9 cellular contexts compared by ENCODE assay signal in genomic region chr15:60795889-60796288, GRCh38.
DNase-seq lines count a peak whose midpoint lies in the region; ATAC-seq and TF ChIP-seq lines count a peak whose summit lies in the region.
"Had no signal": no experiment of that assay in that cellular context is flagged by ENCODE, and none has a peak within 500 bp of the region (broad histone marks: within the 10 kb centered on the region; RNA-seq: fewer than 3 reads in every experiment).

No MANE protein-coding gene starts in this region.

- 68 to 86% methylated on average over 4 of the region's 4 CpGs for WGBS in upper lobe of left lung, 2 donors

- H3K4me1 ChIP-seq in upper lobe of left lung: peaks cover 0 to 7% (median 3%) of the 10 kb centered on the region in 4 donors

- peak overlapping the region; percentile 12 for H3K4me3 Mint-ChIP-seq in CD4-positive, alpha-beta T cell
- H3K4me3 Mint-ChIP-seq in T-cell (peak overlapping the region in 1 of 3 donors; percentile 47), osteocyte (ENCODE audit: unreplicated experiment) (no peak overlapping the region)

- no peaks in the 10 kb centered on the region for H3K27me3 Mint-ChIP-seq in CD4-positive, alpha-beta T cell
- H3K27me3 Mint-ChIP-seq in T-cell (no peaks in the 10 kb centered on the region), osteocyte (ENCODE audit: unreplicated experiment) (no peaks in the 10 kb centered on the region)

- intact Hi-C loops in CD4-positive, alpha-beta T cell (cut with DNase I, micrococcal nuclease): no loop called here

- H3K4me1 Mint-ChIP-seq in CD4-positive, alpha-beta T cell (ENCODE audit: low read depth): peaks cover 71% of the 10 kb centered on the region
- H3K4me1 Mint-ChIP-seq in T-cell: peaks cover 50 to 70% (median 60%) of the 10 kb centered on the region in 3 donors
- peaks cover 34% of the 10 kb centered on the region for H3K4me1 Mint-ChIP-seq in osteocyte (ENCODE audit: unreplicated experiment)

- H3K27ac ChIP-seq in CD4-positive, alpha-beta T cell (ENCODE audit: low read depth, low read length): peak overlapping the region; percentile 9
- H3K27ac ChIP-seq in upper lobe of left lung: no peak overlapping the region

- H3K9me3 ChIP-seq in CD4-positive, alpha-beta T cell (ENCODE audit: control insufficient read depth, low read length): peaks cover 16% of the 10 kb centered on the region
- peaks cover 0 to 4% (median 0%) of the 10 kb centered on the region in 4 donors for H3K9me3 ChIP-seq in upper lobe of left lung

- no peak for TF ChIP-seq CTCF in CD4-positive, alpha-beta T cell (IDR thresholded peaks at IDR 0.05)
- TF ChIP-seq CTCF in osteocyte (IDR thresholded peaks at IDR 0.05) (no peak), upper lobe of left lung (IDR thresholded peaks at IDR 0.05) (no peak)

- no peak for TF ChIP-seq EP300 in upper lobe of left lung (IDR thresholded peaks at IDR 0.05)

- peak overlapping the region; percentile 82 for H3K27ac Mint-ChIP-seq in CD4-positive, alpha-beta T cell
- H3K27ac Mint-ChIP-seq in T-cell (peak overlapping the region; percentile 79 to 92), osteocyte (ENCODE audit: unreplicated experiment) (no peak overlapping the region)

- ATAC-seq in CD4-positive, alpha-beta T cell (ENCODE audit: poor library complexity): peak; percentile 18
- ATAC-seq in GM19023 (IDR thresholded peaks at IDR 0.05; ENCODE audit: unreplicated experiment): peak; percentile 86
- ATAC-seq in HG02870 (IDR thresholded peaks at IDR 0.05; ENCODE audit: unreplicated experiment): peak; percentile 89
- peak; percentile 18 to 60 (median 28) for ATAC-seq in T-cell (replicated peaks in 1 of 4)
- no peak for ATAC-seq in upper lobe of left lung (ENCODE audit: low FRiP score in 2 of 2)

- no peak overlapping the region for H3K4me3 ChIP-seq in upper lobe of left lung

- CTCF ChIA-PET in CD4-positive, alpha-beta T cell (lab: Charles Lee): interaction anchor here (1.2 kb wide), 1 partner anchor 49 kb away, joined by 3 read pairs; no protein-coding TSS in a partner anchor
- CTCF ChIA-PET in T-cell (lab: Charles Lee): interaction anchor here in 1 of 2 donors (0.9 to 1.5 kb wide), 2 partner anchors 14 to 45 kb away, joined by 4 to 5 read pairs; no protein-coding TSS in a partner anchor

- POLR2A ChIA-PET in CD4-positive, alpha-beta T cell (lab: Charles Lee): interaction anchor here (0.6 to 1.7 kb wide), 13 partner anchors 8 to 215 kb away, joined by 3 to 10 read pairs (median 4); no protein-coding TSS in a partner anchor
- POLR2A ChIA-PET in T-cell (lab: Charles Lee): interaction anchor here (0.5 to 1.0 kb wide), 5 partner anchors 146 to 496 kb away, joined by 3 to 4 read pairs (median 3); no protein-coding TSS in a partner anchor

- TF ChIP-seq POLR2A in upper lobe of left lung (IDR thresholded peaks at IDR 0.05): no peak

- H3K9me3 Mint-ChIP-seq in CD4-positive, alpha-beta T cell: peaks cover 12% of the 10 kb centered on the region
- H3K9me3 Mint-ChIP-seq in T-cell (peaks cover 11 to 24% (median 12%) of the 10 kb centered on the region in 3 donors), osteocyte (ENCODE audit: unreplicated experiment) (peaks cover 16% of the 10 kb centered on the region)

- DNase-seq in CD4-positive, alpha-beta T cell: no peak
- DNase-seq in T-cell: no peak
- DNase-seq in osteocyte (ENCODE audit: extremely low spot score, unreplicated experiment): no peak
- no peak for DNase-seq in EL
- no peak for DNase-seq in upper lobe of left lung
- no peak for DNase-seq in NCI-H524 treated with DMSO at 0.1 percent for 48 hours (lab: John Stamatoyannopoulos, UW)
- DNase-seq: amniotic stem cell had no signal

- H3K36me3 Mint-ChIP-seq in CD4-positive, alpha-beta T cell (ENCODE audit: low read depth): peaks cover 23% of the 10 kb centered on the region
- H3K36me3 Mint-ChIP-seq in T-cell: peaks cover 19% of the 10 kb centered on the region
- peaks cover 6% of the 10 kb centered on the region for H3K36me3 Mint-ChIP-seq in osteocyte (ENCODE audit: unreplicated experiment)

- no peaks in the 10 kb centered on the region for H3K36me3 ChIP-seq in upper lobe of left lung

- no peaks in the 10 kb centered on the region for H3K27me3 ChIP-seq in CD4-positive, alpha-beta T cell (ENCODE audit: control insufficient read depth, insufficient read depth, low read length)
- no peaks in the 10 kb centered on the region for H3K27me3 ChIP-seq in upper lobe of left lung

Comparison
In these comparisons a context has a peak if more than half of its experiments do, and no peak if none do; other contexts are left out.
1. ATAC-seq: peak in CD4-positive, alpha-beta T cell (single experiment), GM19023 (single experiment), HG02870 (single experiment) and T-cell (4 of 4); none in upper lobe of left lung (0 of 2).